Comparison of ENCODE assay signal across 8 cellular contexts in genomic region chr7:44637788-44638594, GRCh38. TPM values are rescaled to one million over a fixed set of nuclear protein-coding genes. Genes with fewer than 3 reads are reported as not detected.
DNase-seq lines count a peak whose midpoint lies in the region; ATAC-seq and TF ChIP-seq lines count a peak whose summit lies in the region.

No MANE protein-coding gene starts in this region.

- no peaks in the 10 kb centered on the region for H3K9me2 ChIP-seq in Karpas-422 (replicated peaks; ENCODE audit: insufficient read depth, low read length)

- no peak overlapping the region for H2AFZ ChIP-seq in DND-41 (ENCODE audit: low read depth, low read length)
- no peak overlapping the region for H2AFZ ChIP-seq in Karpas-422 (ENCODE audit: low read length)
- H2AFZ ChIP-seq in trophoblast cell (ENCODE audit: insufficient read depth, low read length, poor library complexity), result no peak overlapping the region

- peak overlapping the region; percentile 55 for H2BK120ac ChIP-seq in trophoblast cell (ENCODE audit: insufficient read depth, low read length, poor library complexity)

- DNase-seq in DND-41 (no peak), Karpas-422 (no peak), trophoblast cell (peak; percentile 78 to 82), uterus (peak in 1 of 2 donors; percentile 35), ovary (no peak)
- DNase-seq in activated CD4-positive, alpha-beta memory T cell treated with anti-CD3 and anti-CD28 coated beads for 36 hours, result peak; percentile 91
- DNase-seq in effector memory CD8-positive, alpha-beta T cell, result peak; percentile 62 to 66 (median 66)

- ATAC-seq in DND-41 (ENCODE audit: insufficient read depth, low read depth) (no peak), GM21737 (IDR thresholded peaks at IDR 0.05; ENCODE audit: unreplicated experiment) (peak; percentile 32)
- peak; percentile 56 for ATAC-seq in effector memory CD8-positive, alpha-beta T cell (replicated peaks)

- H3K79me2 ChIP-seq in DND-41 (ENCODE audit: insufficient read depth, low read length) (peaks cover 15% of the 10 kb centered on the region), Karpas-422 (ENCODE audit: low read length) (peaks cover 34% of the 10 kb centered on the region), trophoblast cell (ENCODE audit: control insufficient read depth, insufficient read depth, low read length, poor library complexity) (peaks cover 5% of the 10 kb centered on the region)

- peak overlapping the region; percentile 38 for H2BK5ac ChIP-seq in trophoblast cell (ENCODE audit: low read depth, low read length, poor library complexity)

- H3K36me3 Mint-ChIP-seq in activated CD4-positive, alpha-beta memory T cell treated with anti-CD3 and anti-CD28 coated beads for 36 hours, result peaks cover 10% of the 10 kb centered on the region
- peaks cover 52% of the 10 kb centered on the region for H3K36me3 Mint-ChIP-seq in effector memory CD8-positive, alpha-beta T cell (ENCODE audit: insufficient read depth)

- H3K27me3 ChIP-seq in DND-41 (ENCODE audit: insufficient read depth, low read length, poor library complexity) (no peaks in the 10 kb centered on the region), Karpas-422 (ENCODE audit: low read length) (no peaks in the 10 kb centered on the region), trophoblast cell (ENCODE audit: insufficient read depth, low read length) (no peaks in the 10 kb centered on the region), uterus (no peaks in the 10 kb centered on the region), ovary (no peaks in the 10 kb centered on the region)

- H4K91ac ChIP-seq in trophoblast cell (ENCODE audit: low read depth, low read length), result peak overlapping the region; percentile 85

- H3K9ac ChIP-seq in DND-41 (ENCODE audit: low read depth, low read length) (no peak overlapping the region), Karpas-422 (ENCODE audit: low read length) (no peak overlapping the region), trophoblast cell (ENCODE audit: low read length) (no peak overlapping the region)

- no peak overlapping the region for H3K4me3 ChIP-seq in DND-41 (ENCODE audit: low read depth in 1 of 2, low read length in 2 of 2)
- no peak overlapping the region for H3K4me3 ChIP-seq in Karpas-422 (ENCODE audit: low read length)
- H3K4me3 ChIP-seq in trophoblast cell (ENCODE audit: low read depth, low read length), result no peak overlapping the region
- no peak overlapping the region for H3K4me3 ChIP-seq in uterus
- H3K4me3 ChIP-seq in ovary, result no peak overlapping the region

- H3K4me2 ChIP-seq in DND-41 (ENCODE audit: insufficient read depth, low read length) (no peak overlapping the region), Karpas-422 (ENCODE audit: low read depth, low read length, poor library complexity, severe bottlenecking) (no peak overlapping the region), trophoblast cell (ENCODE audit: low read length) (no peak overlapping the region)

- H2BK12ac ChIP-seq in trophoblast cell (ENCODE audit: low read length), result peak overlapping the region; percentile 86

- no CpG with 5 or more reads among the region's 8 CpGs for WGBS in trophoblast cell (ENCODE audit: extremely low coverage, insufficient coverage, insufficient read length)
- WGBS in ovary, 3 donors, result 77 to 87% (median 81%) methylated on average over 8 of the region's 8 CpGs

- H3K27ac ChIP-seq in DND-41 (ENCODE audit: low read length) (peak overlapping the region; percentile 73; the same call in 1 of the 2 replicates), Karpas-422 (ENCODE audit: low read length) (peak overlapping the region; percentile 70), trophoblast cell (ENCODE audit: low read depth, low read length) (peak overlapping the region; percentile 98), uterus (peak overlapping the region; percentile 66 to 81), ovary (peak overlapping the region in 1 of 2 donors; percentile 66)

- peaks cover 19% of the 10 kb centered on the region; the same call in 1 of the 2 replicates for H4K20me1 ChIP-seq in DND-41 (ENCODE audit: insufficient read depth, low read length)
- H4K20me1 ChIP-seq in Karpas-422 (ENCODE audit: insufficient read depth, low read depth, low read length), result no peaks in the 10 kb centered on the region

- H3K23ac ChIP-seq in trophoblast cell (ENCODE audit: low read length), result no peak overlapping the region

- H3K9me3 ChIP-seq in DND-41 (ENCODE audit: insufficient read depth, low read length, severe bottlenecking), result no peaks in the 10 kb centered on the region
- H3K9me3 ChIP-seq in Karpas-422 (ENCODE audit: low read length), result no peaks in the 10 kb centered on the region
- no peaks in the 10 kb centered on the region for H3K9me3 ChIP-seq in trophoblast cell (ENCODE audit: insufficient read depth, low read depth, low read length)
- H3K9me3 ChIP-seq in uterus, result no peaks in the 10 kb centered on the region
- no peaks in the 10 kb centered on the region for H3K9me3 ChIP-seq in ovary

- TF ChIP-seq CTCF in DND-41 (IDR thresholded peaks at IDR 0.05; ENCODE audit: borderline replicate concordance, extremely low read depth, low read length, poor library complexity, severe bottlenecking) (no peak), uterus (IDR thresholded peaks at IDR 0.05) (no peak), ovary (IDR thresholded peaks at IDR 0.05) (no peak)

- no peaks in the 10 kb centered on the region for H3K27me3 Mint-ChIP-seq in activated CD4-positive, alpha-beta memory T cell treated with anti-CD3 and anti-CD28 coated beads for 36 hours
- no peaks in the 10 kb centered on the region for H3K27me3 Mint-ChIP-seq in effector memory CD8-positive, alpha-beta T cell

- H3K4ac ChIP-seq in trophoblast cell (ENCODE audit: low read depth, low read length), result peak overlapping the region; percentile 21

- peak overlapping the region; percentile 67 for H3K4me3 Mint-ChIP-seq in activated CD4-positive, alpha-beta memory T cell treated with anti-CD3 and anti-CD28 coated beads for 36 hours
- H3K4me3 Mint-ChIP-seq in effector memory CD8-positive, alpha-beta T cell, result peak overlapping the region; percentile 87 to 88

- peaks cover 86% of the 10 kb centered on the region for H3K4me1 Mint-ChIP-seq in activated CD4-positive, alpha-beta memory T cell treated with anti-CD3 and anti-CD28 coated beads for 36 hours (ENCODE audit: low read depth)
- H3K4me1 Mint-ChIP-seq in effector memory CD8-positive, alpha-beta T cell (ENCODE audit: low read depth in 2 of 2), result peaks cover 71% of the 10 kb centered on the region in 2 donors

- H3K36me3 ChIP-seq in DND-41 (ENCODE audit: insufficient read depth, low read length), result 0 out of 2 replicates have a peak, but pooled peaks cover 9% of the 10 kb centered on the region
- peaks cover 3% of the 10 kb centered on the region; the same call in 1 of the 2 replicates for H3K36me3 ChIP-seq in Karpas-422 (ENCODE audit: insufficient read depth, low read length)
- peaks cover 10 to 18% of the 10 kb centered on the region in 2 experiments for H3K36me3 ChIP-seq in trophoblast cell (ENCODE audit: control insufficient read depth in 1 of 2, insufficient read depth in 2 of 2, low read length in 2 of 2)
- no peaks in the 10 kb centered on the region for H3K36me3 ChIP-seq in uterus
- H3K36me3 ChIP-seq in ovary, result no peaks in the 10 kb centered on the region

- no peak for TF ChIP-seq EP300 in ovary (IDR thresholded peaks at IDR 0.05)

- peak overlapping the region; percentile 82 for H3K14ac ChIP-seq in trophoblast cell (ENCODE audit: low read length)

- H3K9me3 Mint-ChIP-seq in activated CD4-positive, alpha-beta memory T cell treated with anti-CD3 and anti-CD28 coated beads for 36 hours, result no peaks in the 10 kb centered on the region
- peaks cover 2 to 7% of the 10 kb centered on the region in 2 donors for H3K9me3 Mint-ChIP-seq in effector memory CD8-positive, alpha-beta T cell

- peak overlapping the region; percentile 72 for H2AK5ac ChIP-seq in trophoblast cell (ENCODE audit: low read length)

- TF ChIP-seq POLR2A in uterus (IDR thresholded peaks at IDR 0.05), result no peak
- TF ChIP-seq POLR2A in ovary (IDR thresholded peaks at IDR 0.05), result no peak

- no peak overlapping the region for H4K12ac ChIP-seq in trophoblast cell (ENCODE audit: low read depth, low read length)

- H3K4me1 ChIP-seq in DND-41 (ENCODE audit: insufficient read depth, low read length) (peaks cover 23% of the 10 kb centered on the region), Karpas-422 (ENCODE audit: low read length) (peaks cover 28% of the 10 kb centered on the region), trophoblast cell (ENCODE audit: control insufficient read depth in 1 of 2, insufficient read depth in 2 of 2, low read length in 2 of 2) (peaks cover 18 to 19% of the 10 kb centered on the region in 2 experiments), uterus (peaks cover 0 to 22% of the 10 kb centered on the region in 2 donors), ovary (ENCODE audit: insufficient read depth) (peaks cover 18% of the 10 kb centered on the region)

- no peak overlapping the region for H3K18ac ChIP-seq in trophoblast cell (ENCODE audit: low read length)

- peak overlapping the region; percentile 2 for H4K8ac ChIP-seq in trophoblast cell (ENCODE audit: low read depth, low read length)

- POLR2A ChIA-PET in activated CD4-positive, alpha-beta memory T cell treated with anti-CD3 and anti-CD28 coated beads for 36 hours (lab: Charles Lee), result interaction anchor here (1.0 to 4.9 kb wide), 16 partner anchors 9 to 343 kb away, joined by 3 to 60 read pairs (median 8); partner anchors contain the start of genes DDX56, H2AZ2, OGDH and PURB

- H3K79me1 ChIP-seq in trophoblast cell (ENCODE audit: low read length), result peaks cover 9% of the 10 kb centered on the region

- intact Hi-C loops in activated CD4-positive, alpha-beta memory T cell treated with anti-CD3 and anti-CD28 coated beads for 36 hours (cut with micrococcal nuclease), result loop anchor here (1.0 to 10.0 kb wide), 10 partner anchors 14 to 387 kb away; partner anchors contain the start of genes H2AZ2, OGDH, PPIA and TMED4
- intact Hi-C loops in uterus (cut with DNase I; ENCODE audit: low total_unique reads), result no loop called here
- intact Hi-C loops in ovary (cut with DNase I), result no loop called here

- CTCF ChIA-PET in activated CD4-positive, alpha-beta memory T cell treated with anti-CD3 and anti-CD28 coated beads for 36 hours (lab: Charles Lee), result interaction anchor here (0.7 to 3.1 kb wide), 9 partner anchors 8 to 219 kb away, joined by 3 to 11 read pairs (median 4); partner anchors contain the start of gene OGDH

- H3K27ac Mint-ChIP-seq in activated CD4-positive, alpha-beta memory T cell treated with anti-CD3 and anti-CD28 coated beads for 36 hours, result peak overlapping the region; percentile 100
- H3K27ac Mint-ChIP-seq in effector memory CD8-positive, alpha-beta T cell, result peak overlapping the region; percentile 99

RNA-seq across cellular contexts. Expression of gene OGDH, which starts 31.6 kb away (rescaled TPM):
- 24.9 and 34.9 TPM in 2 replicates for total RNA-seq in Karpas-422 (2014; rRNA removed; shearing (Covaris generic); ENCODE audit: low replicate concordance)
- total RNA-seq in activated CD4-positive, alpha-beta memory T cell treated with anti-CD3 and anti-CD28 coated beads for 36 hours, result 100 to 1,000 TPM; 103 to 105 TPM
- polyA plus RNA-seq in trophoblast cell (2013), result 61.6 and 62.5 TPM in 2 replicates
- total RNA-seq in uterus (10 to 100 TPM; 38.2 to 97.6 (median 78.6) TPM), ovary (10 to 100 TPM; 25.9 to 84.6 (median 59.3) TPM)
- 10 to 100 TPM; 24.4 to 49.2 TPM for polyA plus RNA-seq in ovary

RNA-seq across cellular contexts. Expression of gene TMED4, which starts 56.0 kb away (rescaled TPM):
- 62.0 and 66.2 TPM in 2 replicates for total RNA-seq in Karpas-422 (2014; rRNA removed; shearing (Covaris generic); ENCODE audit: low replicate concordance)
- total RNA-seq in activated CD4-positive, alpha-beta memory T cell treated with anti-CD3 and anti-CD28 coated beads for 36 hours, result 10 to 100 TPM; 74.8 to 79.1 TPM
- polyA plus RNA-seq in trophoblast cell (2013), result 48.8 and 49.9 TPM in 2 replicates
- total RNA-seq in uterus (100 to 1,000 TPM in 1 of 4 donors, 10 to 100 TPM in 3; 37.9 to 403 (median 85.8) TPM), ovary (100 to 1,000 TPM in 2 of 7 donors, 10 to 100 TPM in 5; 74.9 to 155 (median 95.9) TPM)
- 100 to 1,000 TPM in 1 of 2 donors, 10 to 100 TPM in 1; 79.3 to 106 TPM for polyA plus RNA-seq in ovary

Comparison
In these comparisons a context has a peak if more than half of its experiments do, and no peak if none do; other contexts are left out.
1. DNase-seq: peak in activated CD4-positive, alpha-beta memory T cell treated with anti-CD3 and anti-CD28 coated beads for 36 hours (single experiment), effector memory CD8-positive, alpha-beta T cell (3 of 3) and trophoblast cell (2 of 2); none in DND-41 (single experiment), Karpas-422 (single experiment) and ovary (0 of 5).